Comparison of ENCODE assay signal across 8 cellular contexts in the genomic region with DNA sequence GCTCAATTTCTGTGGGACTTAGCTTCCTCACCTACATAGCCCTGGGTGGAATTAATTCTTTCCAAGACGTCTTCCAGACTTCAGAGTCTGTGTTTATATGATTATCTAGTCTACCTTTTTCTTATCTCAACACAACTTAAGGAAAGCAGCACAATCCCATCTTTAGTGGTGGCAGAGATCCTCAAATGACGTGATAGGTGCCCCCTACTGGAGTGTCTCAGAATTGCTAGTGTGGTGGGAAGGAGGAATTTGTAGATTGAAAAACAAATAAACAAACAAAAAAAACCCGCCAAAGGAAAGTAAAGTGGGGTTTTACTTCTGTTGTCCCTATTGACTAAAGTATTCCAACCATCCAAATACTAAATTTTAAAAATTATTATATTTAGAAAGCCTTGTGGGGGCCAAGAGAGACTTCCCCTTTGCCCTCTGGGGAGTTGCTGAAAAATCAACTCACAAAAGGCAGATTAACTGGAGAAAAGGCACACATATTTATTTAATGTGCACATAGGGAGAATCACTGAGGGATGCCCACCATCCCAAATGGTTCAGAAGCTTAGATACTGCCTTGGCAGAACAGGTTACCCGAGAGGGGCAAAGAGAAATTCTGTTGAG.
DNase-seq lines count a peak whose midpoint lies in the region; ATAC-seq, FAIRE-seq and TF ChIP-seq lines count a peak whose summit lies in the region.

No MANE protein-coding gene starts in this region.

- H3K4me1 ChIP-seq in A549 = no peaks in the 10 kb centered on the region
- H3K4me1 ChIP-seq in endodermal cell (ENCODE audit: control insufficient read depth, insufficient read depth, low read length) = no peaks in the 10 kb centered on the region
- no peaks in the 10 kb centered on the region for H3K4me1 ChIP-seq in pancreas

- no peaks in the 10 kb centered on the region for H3K27me3 ChIP-seq in endodermal cell (ENCODE audit: control insufficient read depth, insufficient read depth, low read length, poor library complexity, severe bottlenecking)
- H3K27me3 ChIP-seq in pancreas = no peaks in the 10 kb centered on the region

- no peak overlapping the region for H3K4me2 ChIP-seq in A549

- FAIRE-seq in A549 (lab: Jason Lieb, UNC) = no peak
- no peak for FAIRE-seq in pancreas (lab: Jason Lieb, UNC)
- no peak for FAIRE-seq in frontal cortex (lab: Jason Lieb, UNC)

- WGBS in A549 (ENCODE audit: missing lambda C conversion rate) = 24% methylated on average over 4 of the region's 4 CpGs
- 50 to 72% methylated on average over 1 to 3 of the region's 4 CpGs for WGBS in endodermal cell (ENCODE audit: insufficient coverage in 1 of 2, insufficient read length in 1 of 2), 2 experiments
- WGBS in pancreas, 2 donors = 34 to 37% methylated on average over 4 of the region's 4 CpGs

- TF ChIP-seq CTCF in A549 (IDR thresholded peaks at IDR 0.05) (peak; percentile 55), GM12873 (IDR thresholded peaks at IDR 0.05; ENCODE audit: insufficient read depth, low read depth, low read length, missing control alignments) (peak; percentile 73), endodermal cell (conservative IDR thresholded peaks at IDR 0.05) (peak; percentile 84), pancreas (IDR thresholded peaks at IDR 0.05) (peak; percentile 37 to 67 (median 55)), GM10248 (IDR thresholded peaks at IDR 0.05; ENCODE audit: control extremely low read depth, extremely low read depth, low read depth, missing control alignments) (no peak)

- H3K4me3 ChIP-seq in A549 (no peak overlapping the region), endodermal cell (ENCODE audit: low read length) (no peak overlapping the region), pancreas (no peak overlapping the region)

- H3K9me3 Mint-ChIP-seq in endodermal cell = no peaks in the 10 kb centered on the region

- CTCF ChIA-PET in A549 (lab: Yijun Ruan, JAX) (interaction anchor here (1.3 kb wide), 1 partner anchor 27 kb away, joined by 3 read pairs; no protein-coding TSS in a partner anchor), GM10248 (lab: Yijun Ruan, JAX) (interaction anchor here (1.2 to 2.7 kb wide), 3 partner anchors 10 to 17 kb away, joined by 3 to 8 read pairs (median 3); no protein-coding TSS in a partner anchor)

- TF ChIP-seq RAD21 in A549 (conservative IDR thresholded peaks at IDR 0.05 in 1 of 2, IDR thresholded peaks at IDR 0.05 in 1 of 2) = peak; percentile 38 to 51; a peak in 4 of 5 replicates

- H3K9me3 ChIP-seq in A549 = no peaks in the 10 kb centered on the region
- H3K9me3 ChIP-seq in endodermal cell (ENCODE audit: control insufficient read depth, low read length) = no peaks in the 10 kb centered on the region
- H3K9me3 ChIP-seq in pancreas = no peaks in the 10 kb centered on the region

- TF ChIP-seq EP300 in A549 (IDR thresholded peaks at IDR 0.05) = no peak

- ATAC-seq in A549 (no peak), pancreas (peak in 1 of 4 donors; percentile 48)

- no peak overlapping the region for H3K4me3 Mint-ChIP-seq in endodermal cell

- H3K27ac Mint-ChIP-seq in endodermal cell = no peak overlapping the region

- H3K27ac ChIP-seq in A549 (no peak overlapping the region), endodermal cell (ENCODE audit: low read depth, low read length) (no peak overlapping the region), pancreas (no peak overlapping the region)

- DNase-seq in A549 (ENCODE audit: low read depth in 1 of 2, low spot score in 1 of 2) = peak; percentile 11 to 36
- peak in 3 of 5 donors; percentile 6 to 18 (median 18) for DNase-seq in T-helper 1 cell
- DNase-seq in endodermal cell = peak; percentile 83
- DNase-seq in pancreas = peak in 1 of 6 donors; percentile 21
- DNase-seq in GM10248 (ENCODE audit: extremely low spot score) = no peak
- DNase-seq in GDM1 (lab: John Stamatoyannopoulos, UW) = no peak
- DNase-seq in frontal cortex (ENCODE audit: low spot score in 2 of 2) = no peak

- intact Hi-C loops in pancreas (cut with DNase I) = no loop called here

- H3K4me1 Mint-ChIP-seq in endodermal cell = peaks cover 14% of the 10 kb centered on the region

- no peaks in the 10 kb centered on the region for H3K36me3 Mint-ChIP-seq in endodermal cell (ENCODE audit: low read depth)

- POLR2A ChIA-PET in A549 (lab: Yijun Ruan, JAX) = no interaction called here
- POLR2A ChIA-PET in GM10248 (lab: Yijun Ruan, JAX) = no interaction called here

- H3K36me3 ChIP-seq in endodermal cell (ENCODE audit: control insufficient read depth, insufficient read depth, low read length) (no peaks in the 10 kb centered on the region), pancreas (no peaks in the 10 kb centered on the region)

- TF ChIP-seq POLR2A in A549 (IDR thresholded peaks at IDR 0.05; ENCODE audit: low read length) = no peak

- H3K9ac ChIP-seq in endodermal cell (ENCODE audit: extremely low read depth, low read length, poor library complexity, severe bottlenecking) = no peak overlapping the region

- H3K27me3 Mint-ChIP-seq in endodermal cell (ENCODE audit: insufficient read depth) = no peaks in the 10 kb centered on the region

TF ChIP-seq in A549, 52 proteins besides CTCF, POLR2A, EP300 and RAD21:
- TF ChIP-seq ZSCAN20 (CRISPR knock-in tag; IDR thresholded peaks at IDR 0.05) = no peak
- TF ChIP-seq SMC3 (IDR thresholded peaks at IDR 0.05) = peak; percentile 53

Comparison
In these comparisons a context has a peak if more than half of its experiments do, and no peak if none do; other contexts are left out.
1. DNase-seq: peak in A549 (2 of 2), T-helper 1 cell (3 of 5) and endodermal cell (single experiment); none in GM10248 (single experiment), GDM1 (single experiment) and frontal cortex (0 of 2).